ENCODE assay signal across 28 cellular contexts in genomic region chr9:105646879-105647594, GRCh38. TPM values are rescaled to one million over a fixed set of nuclear protein-coding genes. Genes with fewer than 3 reads are reported as not detected.
DNase-seq lines count a peak whose midpoint lies in the region; ATAC-seq and TF ChIP-seq lines count a peak whose summit lies in the region.
"Had no signal": no experiment of that assay in that cellular context is flagged by ENCODE, and none has a peak within 500 bp of the region (broad histone marks: within the 10 kb centered on the region; RNA-seq: fewer than 3 reads in every experiment).

No MANE protein-coding gene starts in this region.

- H3K4me1 Mint-ChIP-seq in glutamatergic neuron (ENCODE audit: low read depth, unreplicated experiment): peaks cover 14% of the 10 kb centered on the region
- no peaks in the 10 kb centered on the region for H3K4me1 Mint-ChIP-seq in activated T-cell treated with anti-CD3 and anti-CD28 coated beads, Interleukin-2, amount 50 U/mL, for 4 hours (ENCODE audit: low read depth)
- no peaks in the 10 kb centered on the region for H3K4me1 Mint-ChIP-seq in T-helper 17 cell

- POLR2A ChIA-PET in HEK293 (lab: Yijun Ruan, JAX): no interaction called here

- H3K4me3 ChIP-seq in HEK293 (ENCODE audit: low read depth, low read length): no peak overlapping the region
- H3K4me3 ChIP-seq: BLaER1, coronary artery, esophagus squamous epithelium, hepatocyte, right atrium auricular region, transverse colon had no signal

- no peak for TF ChIP-seq CTCF in HEK293 (tag by site-specific recombination; IDR thresholded peaks at IDR 0.05)
- TF ChIP-seq CTCF in glutamatergic neuron (IDR thresholded peaks at IDR 0.05; ENCODE audit: partially characterized antibody, unreplicated experiment): no peak

- no peak overlapping the region for H3K4me3 Mint-ChIP-seq in glutamatergic neuron (ENCODE audit: unreplicated experiment)
- H3K4me3 Mint-ChIP-seq in activated T-cell treated with anti-CD3 and anti-CD28 coated beads, Interleukin-2, amount 50 U/mL, for 4 hours: no peak overlapping the region
- H3K4me3 Mint-ChIP-seq in T-helper 17 cell: no peak overlapping the region

- H3K4me1 ChIP-seq in HEK293 (ENCODE audit: control insufficient read depth, insufficient read depth, low read length): 0 out of 2 replicates have a peak, but pooled peaks cover 5% of the 10 kb centered on the region
- H3K4me1 ChIP-seq: esophagus squamous epithelium, right atrium auricular region, transverse colon had no signal

- CTCF ChIA-PET in HEK293 (lab: Yijun Ruan, JAX): interaction anchor here (1.3 kb wide), 1 partner anchor 9 kb away, joined by 7 read pairs; no protein-coding TSS in a partner anchor

- H3K9me3 ChIP-seq in HEK293 (ENCODE audit: control insufficient read depth, insufficient read depth, low read depth, low read length) (no peaks in the 10 kb centered on the region), T-helper 17 cell (ENCODE audit: control insufficient read depth, low read length, poor library complexity, severe bottlenecking) (no peaks in the 10 kb centered on the region)

- peaks cover 6% of the 10 kb centered on the region for H3K9me3 Mint-ChIP-seq in glutamatergic neuron (ENCODE audit: unreplicated experiment)
- no peaks in the 10 kb centered on the region for H3K9me3 Mint-ChIP-seq in activated T-cell treated with anti-CD3 and anti-CD28 coated beads, Interleukin-2, amount 50 U/mL, for 4 hours
- H3K9me3 Mint-ChIP-seq: activated naive CD4-positive, alpha-beta T cell treated with anti-CD3 and anti-CD28 coated beads, Interleukin-2, amount 50 U/mL, for 72 hours had no signal

- 0 out of 2 replicates have a peak overlapping the region, but pooled peaks have one; percentile 1 for H3K27ac ChIP-seq in HEK293 (ENCODE audit: extremely low read depth, low read depth, low read length)
- H3K27ac ChIP-seq: BLaER1, coronary artery, esophagus squamous epithelium, hepatocyte, right atrium auricular region, transverse colon had no signal

- H3K27ac Mint-ChIP-seq in glutamatergic neuron (ENCODE audit: unreplicated experiment) (peak overlapping the region; percentile 23), T-helper 17 cell (no peak overlapping the region)
- H3K27ac Mint-ChIP-seq: activated naive CD4-positive, alpha-beta T cell treated with anti-CD3 and anti-CD28 coated beads, Interleukin-2, amount 50 U/mL, for 72 hours; activated T-helper 2 cell treated with anti-CD3 and anti-CD28 coated beads, Interferon-gamma antibody, Interleukin-2, Interleukin-4, amounts not matched to agents 10 μg/mL and 5 μg/mL and 100 μg/mL, durations not matched to agents 14 hours and 24 hours and 36 hours had no signal

- peaks cover 5% of the 10 kb centered on the region for H3K36me3 Mint-ChIP-seq in glutamatergic neuron (ENCODE audit: unreplicated experiment)
- peaks cover 4% of the 10 kb centered on the region for H3K36me3 Mint-ChIP-seq in activated T-cell treated with anti-CD3 and anti-CD28 coated beads, Interleukin-2, amount 50 U/mL, for 4 hours (ENCODE audit: insufficient read depth)
- peaks cover 3% of the 10 kb centered on the region for H3K36me3 Mint-ChIP-seq in T-helper 17 cell (ENCODE audit: low read depth)
- H3K36me3 Mint-ChIP-seq: activated naive CD4-positive, alpha-beta T cell treated with anti-CD3 and anti-CD28 coated beads, Interleukin-2, amount 50 U/mL, for 72 hours had no signal

- no peaks in the 10 kb centered on the region for H3K27me3 Mint-ChIP-seq in glutamatergic neuron (ENCODE audit: unreplicated experiment)
- H3K27me3 Mint-ChIP-seq in activated T-cell treated with anti-CD3 and anti-CD28 coated beads, Interleukin-2, amount 50 U/mL, for 4 hours (ENCODE audit: low read depth): no peaks in the 10 kb centered on the region
- no peaks in the 10 kb centered on the region for H3K27me3 Mint-ChIP-seq in T-helper 17 cell

- no peaks in the 10 kb centered on the region for H3K36me3 ChIP-seq in HEK293 (ENCODE audit: control insufficient read depth in 2 of 2, insufficient read depth in 1 of 2, low read length in 2 of 2)
- H3K36me3 ChIP-seq: BLaER1, esophagus squamous epithelium, right atrium auricular region, transverse colon had no signal

- DNase-seq in COLO668 (lab: John Stamatoyannopoulos, UW; ENCODE audit: unreplicated experiment) (peak; percentile 24), NCI-H524 (lab: John Stamatoyannopoulos, UW) (peak; percentile 92 to 96), glutamatergic neuron (no peak), T-helper 17 cell (no peak)
- no peak for DNase-seq in activated T-cell treated with anti-CD3 and anti-CD28 coated beads, Interleukin-2, amount 50 U/mL, for 4 hours
- DNase-seq: activated CD4-positive, alpha-beta T cell treated with anti-CD3 and anti-CD28 coated beads, Interleukin-2, amount 50 U/mL, for 48 hours; activated CD4-positive, CD25-positive, alpha-beta regulatory T cell; activated CD8-positive, alpha-beta memory T cell treated with anti-CD3 and anti-CD28 coated beads, Interleukin-2, amount 50 U/mL, for 4 hours; COR-L47; esophagus squamous epithelium; foreskin melanocyte; NCI-H187; NCI-H446; SIG-M5; stimulated activated CD4-positive, alpha-beta T cell treated with anti-CD3 and anti-CD28 coated beads, Interleukin-2, amount 100 ng/mL, for 24 hours; SW 1271; transverse colon had no signal

- ATAC-seq in activated T-cell treated with anti-CD3 and anti-CD28 coated beads, Interleukin-2, amount 50 U/mL, for 4 hours: no peak
- no peak for ATAC-seq in HG03097 (IDR thresholded peaks at IDR 0.05; ENCODE audit: low FRiP score, unreplicated experiment)
- ATAC-seq in T-helper 17 cell: no peak
- ATAC-seq: activated naive CD4-positive, alpha-beta T cell treated with anti-CD3 and anti-CD28 coated beads, Interleukin-2, amount 50 U/mL, for 72 hours; HCT116; Panc1 had no signal

TF ChIP-seq in HEK293, 187 proteins besides CTCF, POLR2A, EP300 and RAD21:
- TF ChIP-seq ZNF114 (tag by site-specific recombination; IDR thresholded peaks at IDR 0.05) (no peak), ZNF23 (tag by site-specific recombination; IDR thresholded peaks at IDR 0.05; ENCODE audit: borderline replicate concordance) (no peak), FEZF1 (tag by site-specific recombination; IDR thresholded peaks at IDR 0.05) (0 out of 2 replicates have a peak, but pooled peaks have one; percentile 9), ZNF416 (tag by site-specific recombination; IDR thresholded peaks at IDR 0.05) (no peak), GLIS1 (tag by site-specific recombination; IDR thresholded peaks at IDR 0.05) (0 out of 2 replicates have a peak, but pooled peaks have one; percentile 6)

RNA-seq across cellular contexts. Expression of gene TAL2, which starts 15.2 kb away (rescaled TPM):
- total RNA-seq in glutamatergic neuron (ENCODE audit: unreplicated experiment) (1.6 TPM), T-helper 17 cell (not detected)
- under 1 TPM in 2 of 3 donors, not detected in 1; 0.38 to 0.54 TPM for total RNA-seq in activated T-cell treated with anti-CD3 and anti-CD28 coated beads, Interleukin-2, amount 50 U/mL, for 4 hours
- total RNA-seq: activated T-helper 2 cell treated with anti-CD3 and anti-CD28 coated beads, Interferon-gamma antibody, Interleukin-2, Interleukin-4, amounts not matched to agents 10 μg/mL and 5 μg/mL and 100 μg/mL, durations not matched to agents 14 hours and 24 hours and 36 hours; esophagus squamous epithelium; hepatocyte; lung microvascular endothelial cell; right atrium auricular region; transverse colon had no signal

RNA-seq across cellular contexts. Expression of gene TMEM38B, which starts 47.3 kb away (rescaled TPM):
- total RNA-seq in glutamatergic neuron (ENCODE audit: unreplicated experiment) (3.0 TPM), T-helper 17 cell (1 to 10 TPM; 5.9 to 9.4 TPM)
- 10 to 100 TPM; 22.2 to 25.7 (median 22.7) TPM for total RNA-seq in activated T-cell treated with anti-CD3 and anti-CD28 coated beads, Interleukin-2, amount 50 U/mL, for 4 hours

Comparison
In these comparisons a context has a peak if more than half of its experiments do, and no peak if none do; other contexts are left out.
1. DNase-seq: peak in COLO668 (single experiment) and NCI-H524 (2 of 2); none in glutamatergic neuron (single experiment), activated T-cell treated with anti-CD3 and anti-CD28 coated beads, Interleukin-2, amount 50 U/mL, for 4 hours (single experiment) and T-helper 17 cell (0 of 3).